In genomic region chr2:103252781-103253180, GRCh38 we compare ENCODE assay signal across 28 cellular contexts.
"Had no signal": no experiment of that assay in that cellular context is flagged by ENCODE, and none has a peak within 500 bp of the region (broad histone marks: within the 10 kb centered on the region; RNA-seq: fewer than 3 reads in every experiment).

No MANE protein-coding gene starts in this region.

- FAIRE-seq: colon, endometrium, endothelial cell of umbilical vein, frontal cortex had no signal

- H3K4me3 Mint-ChIP-seq: dendritic cell treated with granulocyte-macrophage colony-stimulating factor and Interleukin-4, amounts not matched to agents 40 ng/mL and 50 ng/mL, for 4 days; effector memory CD8-positive, alpha-beta T cell; endodermal cell had no signal

- H3K4me3 ChIP-seq: colonic mucosa, coronary artery, dorsolateral prefrontal cortex, esophagus muscularis mucosa, esophagus squamous epithelium, gastrocnemius medialis, gastroesophageal sphincter, heart left ventricle, heart right ventricle had no signal

- H3K27me3 Mint-ChIP-seq: dendritic cell treated with granulocyte-macrophage colony-stimulating factor and Interleukin-4, amounts not matched to agents 40 ng/mL and 50 ng/mL, for 4 days; effector memory CD8-positive, alpha-beta T cell had no signal

- H3K27me3 ChIP-seq: colonic mucosa, esophagus muscularis mucosa, esophagus squamous epithelium, foreskin keratinocyte, gastrocnemius medialis, gastroesophageal sphincter, heart left ventricle had no signal

- H3K36me3 ChIP-seq: colonic mucosa, esophagus muscularis mucosa, esophagus squamous epithelium, gastrocnemius medialis, gastroesophageal sphincter, heart left ventricle, heart right ventricle had no signal

- H3K4me1 Mint-ChIP-seq: endodermal cell had no signal

- H3K9me3 ChIP-seq: colonic mucosa, esophagus squamous epithelium, gastrocnemius medialis, gastroesophageal sphincter had no signal

- DNase-seq: colonic mucosa; cortex of kidney; dermis blood vessel endothelial cell; dorsolateral prefrontal cortex; effector CD4-positive, alpha-beta T cell; effector CD8-positive, alpha-beta T cell; effector memory CD4-positive, alpha-beta T cell; effector memory CD8-positive, alpha-beta T cell; endodermal cell; erythroblast; esophagus squamous epithelium; foreskin fibroblast; foreskin keratinocyte; foreskin melanocyte; gastrocnemius medialis; glutamatergic neuron; heart left ventricle; heart right ventricle had no signal

- H3K4me1 ChIP-seq: colonic mucosa, esophagus muscularis mucosa, esophagus squamous epithelium, foreskin keratinocyte, gastrocnemius medialis, gastroesophageal sphincter, heart left ventricle, heart right ventricle had no signal

- ATAC-seq: effector memory CD8-positive, alpha-beta T cell; esophagus mucosa; foreskin keratinocyte; gastrocnemius medialis; gastroesophageal sphincter; heart left ventricle; heart right ventricle had no signal

- H3K27ac ChIP-seq: colonic mucosa, coronary artery, dorsolateral prefrontal cortex, epithelial cell of prostate, esophagus muscularis mucosa, esophagus squamous epithelium, foreskin keratinocyte, gastrocnemius medialis, gastroesophageal sphincter, heart left ventricle, heart right ventricle had no signal

- H3K27ac Mint-ChIP-seq: dendritic cell treated with granulocyte-macrophage colony-stimulating factor and Interleukin-4, amounts not matched to agents 40 ng/mL and 50 ng/mL, for 4 days; effector memory CD8-positive, alpha-beta T cell; endodermal cell had no signal
